ENCODE assay signal across 1 cellular context in genomic region chr3:15305366-15305844, GRCh38.
TF ChIP-seq lines count a peak whose summit lies in the region.

No MANE protein-coding gene starts in this region.

TF ChIP-seq in K562, 482 proteins besides CTCF, POLR2A, EP300 and RAD21 (continued from another document and continues in another):
- TF ChIP-seq, protein P1, sequence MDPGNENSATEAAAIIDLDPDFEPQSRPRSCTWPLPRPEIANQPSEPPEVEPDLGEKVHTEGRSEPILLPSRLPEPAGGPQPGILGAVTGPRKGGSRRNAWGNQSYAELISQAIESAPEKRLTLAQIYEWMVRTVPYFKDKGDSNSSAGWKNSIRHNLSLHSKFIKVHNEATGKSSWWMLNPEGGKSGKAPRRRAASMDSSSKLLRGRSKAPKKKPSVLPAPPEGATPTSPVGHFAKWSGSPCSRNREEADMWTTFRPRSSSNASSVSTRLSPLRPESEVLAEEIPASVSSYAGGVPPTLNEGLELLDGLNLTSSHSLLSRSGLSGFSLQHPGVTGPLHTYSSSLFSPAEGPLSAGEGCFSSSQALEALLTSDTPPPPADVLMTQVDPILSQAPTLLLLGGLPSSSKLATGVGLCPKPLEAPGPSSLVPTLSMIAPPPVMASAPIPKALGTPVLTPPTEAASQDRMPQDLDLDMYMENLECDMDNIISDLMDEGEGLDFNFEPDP (CRISPR knock-in tag; IDR thresholded peaks at IDR 0.05) = no peak
- TF ChIP-seq FOXK2 (conservative IDR thresholded peaks at IDR 0.05 in 1 of 2, IDR thresholded peaks at IDR 0.05 in 1 of 2; ENCODE audit: low read depth in 2 of 2) (peak; percentile 55 to 64; a peak in 2 of 4 replicates), ZNF707 (CRISPR knock-in tag; conservative IDR thresholded peaks at IDR 0.05) (0 out of 2 replicates have a peak, but pooled peaks have one; percentile 33), ZNF143 (CRISPR knock-in tag; IDR thresholded peaks at IDR 0.05) (no peak), TRIM28 (IDR thresholded peaks at IDR 0.05) (0 out of 2 replicates have a peak, but pooled peaks have one; percentile 68), ZFX (CRISPR knock-in tag; IDR thresholded peaks at IDR 0.05) (peak; percentile 51; the same call in 1 of the 2 replicates), TEAD1 (CRISPR knock-in tag; IDR thresholded peaks at IDR 0.05) (peak; percentile 99), BRF1 (IDR thresholded peaks at IDR 0.05; ENCODE audit: borderline replicate concordance, extremely low read depth, insufficient read length) (no peak), BRF2 (IDR thresholded peaks at IDR 0.05; ENCODE audit: borderline replicate concordance, insufficient read depth, insufficient read length) (no peak), ZKSCAN1 (IDR thresholded peaks at IDR 0.05; ENCODE audit: low read depth, low read length) (0 out of 2 replicates have a peak, but pooled peaks have one; percentile 16), LEF1 (IDR thresholded peaks at IDR 0.05) (peak; percentile 97), MNT (conservative IDR thresholded peaks at IDR 0.05) (peak; percentile 58 to 79; a peak in 3 of 4 replicates), TBL1XR1 (IDR thresholded peaks at IDR 0.05; ENCODE audit: low read length in 2 of 2) (peak; percentile 89 to 91), STAT5B (CRISPR knock-in tag; IDR thresholded peaks at IDR 0.05) (no peak), CCAR2 (IDR thresholded peaks at IDR 0.05; ENCODE audit: low read depth, low read length) (no peak), TOE1 (IDR thresholded peaks at IDR 0.05; ENCODE audit: borderline replicate concordance) (peak; percentile 58; the same call in 1 of the 2 replicates), TOE1 (CRISPR knock-in tag; IDR thresholded peaks at IDR 0.05; ENCODE audit: borderline replicate concordance, low read depth) (no peak), ETV5 (CRISPR knock-in tag; IDR thresholded peaks at IDR 0.05; ENCODE audit: low read depth) (peak; percentile 77), ZNF253 (CRISPR knock-in tag; conservative IDR thresholded peaks at IDR 0.05) (no peak), ZNF224 (CRISPR knock-in tag; IDR thresholded peaks at IDR 0.05) (no peak), HMG20B (CRISPR knock-in tag; IDR thresholded peaks at IDR 0.05) (no peak), DLX4 (CRISPR knock-in tag; IDR thresholded peaks at IDR 0.05) (no peak), NR1H2 (CRISPR knock-in tag; IDR thresholded peaks at IDR 0.05) (no peak), ZBTB12 (CRISPR knock-in tag; IDR thresholded peaks at IDR 0.05) (no peak), NFXL1 (CRISPR knock-in tag; IDR thresholded peaks at IDR 0.05) (no peak), ILK (tag; IDR thresholded peaks at IDR 0.05; ENCODE audit: borderline replicate concordance, low read depth) (no peak), THRAP3 (IDR thresholded peaks at IDR 0.05; ENCODE audit: borderline replicate concordance) (peak; percentile 22; the same call in 1 of the 2 replicates), DEAF1 (CRISPR knock-in tag; IDR thresholded peaks at IDR 0.05) (0 out of 2 replicates have a peak, but pooled peaks have one; percentile 32), ZNF24 (IDR thresholded peaks at IDR 0.05) (0 out of 2 replicates have a peak, but pooled peaks have one; percentile 23), NCOA2 (IDR thresholded peaks at IDR 0.05; ENCODE audit: partially characterized antibody in 2 of 2) (no peak), MYC (IDR thresholded peaks at IDR 0.05; ENCODE audit: low read depth, low read length) (peak; percentile 77), MYC (CRISPR knock-in tag; IDR thresholded peaks at IDR 0.05; ENCODE audit: borderline replicate concordance, low read depth) (0 out of 2 replicates have a peak, but pooled peaks have one; percentile 46), BHLHE40 (IDR thresholded peaks at IDR 0.05; ENCODE audit: low read length) (peak; percentile 43; the same call in 1 of the 2 replicates), PHB2 (IDR thresholded peaks at IDR 0.05; ENCODE audit: low read depth) (peak; percentile 81)
- TF ChIP-seq, protein P2, sequence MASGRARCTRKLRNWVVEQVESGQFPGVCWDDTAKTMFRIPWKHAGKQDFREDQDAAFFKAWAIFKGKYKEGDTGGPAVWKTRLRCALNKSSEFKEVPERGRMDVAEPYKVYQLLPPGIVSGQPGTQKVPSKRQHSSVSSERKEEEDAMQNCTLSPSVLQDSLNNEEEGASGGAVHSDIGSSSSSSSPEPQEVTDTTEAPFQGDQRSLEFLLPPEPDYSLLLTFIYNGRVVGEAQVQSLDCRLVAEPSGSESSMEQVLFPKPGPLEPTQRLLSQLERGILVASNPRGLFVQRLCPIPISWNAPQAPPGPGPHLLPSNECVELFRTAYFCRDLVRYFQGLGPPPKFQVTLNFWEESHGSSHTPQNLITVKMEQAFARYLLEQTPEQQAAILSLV (tag; IDR thresholded peaks at IDR 0.05) = no peak
- TF ChIP-seq, protein P3, sequence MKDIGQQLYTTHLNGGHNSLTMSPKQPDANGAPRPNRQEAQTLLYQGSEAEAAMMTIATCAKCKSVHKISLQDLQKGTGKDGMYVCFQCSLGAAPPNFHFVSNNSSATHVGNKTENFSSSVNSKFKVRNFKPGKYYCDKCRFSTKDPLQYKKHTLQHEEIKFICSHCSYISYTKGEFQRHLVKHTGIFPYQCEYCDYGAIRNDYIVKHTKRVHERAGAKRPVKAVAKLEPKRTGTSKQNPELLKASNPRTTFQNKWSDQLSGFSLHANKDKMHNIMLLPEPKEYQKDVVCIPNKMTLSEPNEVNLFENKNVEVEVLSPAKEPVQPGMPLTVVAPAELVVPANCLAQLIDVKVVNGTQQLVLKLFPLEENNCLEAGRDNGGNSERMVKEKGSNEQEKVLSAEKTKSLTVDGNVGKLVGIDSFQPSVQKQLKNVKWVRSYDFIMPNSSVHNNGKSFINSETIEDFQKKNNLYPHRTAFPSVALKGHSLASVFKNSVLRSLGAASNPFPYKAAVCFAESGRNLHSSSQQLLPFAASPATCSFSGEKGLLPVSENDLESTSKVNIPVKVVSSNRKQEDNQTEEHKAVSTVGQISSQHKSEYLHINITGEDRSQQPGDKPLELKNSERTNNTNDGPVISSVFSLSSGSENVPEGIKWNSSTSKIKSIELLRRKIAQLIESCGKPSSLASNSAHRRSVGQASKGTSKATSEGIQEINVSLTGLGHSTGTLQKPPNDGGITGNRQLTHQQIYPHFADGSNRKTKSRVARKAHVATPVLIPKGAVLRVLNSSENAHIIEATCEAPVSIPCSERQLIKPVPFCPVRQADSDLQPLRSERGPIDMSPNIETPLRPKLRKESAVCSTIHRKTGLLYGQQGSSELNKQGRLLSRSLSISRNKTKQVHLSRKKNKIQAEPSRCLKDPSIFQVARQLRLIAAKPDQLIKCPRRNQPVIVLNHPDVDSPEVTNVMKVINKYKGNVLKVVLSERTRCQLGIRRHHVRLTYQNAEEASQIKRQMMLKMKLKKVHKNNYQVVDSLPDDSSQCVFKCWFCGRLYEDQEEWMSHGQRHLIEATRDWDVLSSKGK (CRISPR knock-in tag; IDR thresholded peaks at IDR 0.05) = no peak
- TF ChIP-seq, protein P4, sequence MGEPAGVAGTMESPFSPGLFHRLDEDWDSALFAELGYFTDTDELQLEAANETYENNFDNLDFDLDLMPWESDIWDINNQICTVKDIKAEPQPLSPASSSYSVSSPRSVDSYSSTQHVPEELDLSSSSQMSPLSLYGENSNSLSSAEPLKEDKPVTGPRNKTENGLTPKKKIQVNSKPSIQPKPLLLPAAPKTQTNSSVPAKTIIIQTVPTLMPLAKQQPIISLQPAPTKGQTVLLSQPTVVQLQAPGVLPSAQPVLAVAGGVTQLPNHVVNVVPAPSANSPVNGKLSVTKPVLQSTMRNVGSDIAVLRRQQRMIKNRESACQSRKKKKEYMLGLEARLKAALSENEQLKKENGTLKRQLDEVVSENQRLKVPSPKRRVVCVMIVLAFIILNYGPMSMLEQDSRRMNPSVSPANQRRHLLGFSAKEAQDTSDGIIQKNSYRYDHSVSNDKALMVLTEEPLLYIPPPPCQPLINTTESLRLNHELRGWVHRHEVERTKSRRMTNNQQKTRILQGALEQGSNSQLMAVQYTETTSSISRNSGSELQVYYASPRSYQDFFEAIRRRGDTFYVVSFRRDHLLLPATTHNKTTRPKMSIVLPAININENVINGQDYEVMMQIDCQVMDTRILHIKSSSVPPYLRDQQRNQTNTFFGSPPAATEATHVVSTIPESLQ (CRISPR knock-in tag; IDR thresholded peaks at IDR 0.05) = no peak
- TF ChIP-seq, protein P5, sequence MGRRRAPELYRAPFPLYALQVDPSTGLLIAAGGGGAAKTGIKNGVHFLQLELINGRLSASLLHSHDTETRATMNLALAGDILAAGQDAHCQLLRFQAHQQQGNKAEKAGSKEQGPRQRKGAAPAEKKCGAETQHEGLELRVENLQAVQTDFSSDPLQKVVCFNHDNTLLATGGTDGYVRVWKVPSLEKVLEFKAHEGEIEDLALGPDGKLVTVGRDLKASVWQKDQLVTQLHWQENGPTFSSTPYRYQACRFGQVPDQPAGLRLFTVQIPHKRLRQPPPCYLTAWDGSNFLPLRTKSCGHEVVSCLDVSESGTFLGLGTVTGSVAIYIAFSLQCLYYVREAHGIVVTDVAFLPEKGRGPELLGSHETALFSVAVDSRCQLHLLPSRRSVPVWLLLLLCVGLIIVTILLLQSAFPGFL (CRISPR knock-in tag; IDR thresholded peaks at IDR 0.05) = no peak
- TF ChIP-seq, protein P6, sequence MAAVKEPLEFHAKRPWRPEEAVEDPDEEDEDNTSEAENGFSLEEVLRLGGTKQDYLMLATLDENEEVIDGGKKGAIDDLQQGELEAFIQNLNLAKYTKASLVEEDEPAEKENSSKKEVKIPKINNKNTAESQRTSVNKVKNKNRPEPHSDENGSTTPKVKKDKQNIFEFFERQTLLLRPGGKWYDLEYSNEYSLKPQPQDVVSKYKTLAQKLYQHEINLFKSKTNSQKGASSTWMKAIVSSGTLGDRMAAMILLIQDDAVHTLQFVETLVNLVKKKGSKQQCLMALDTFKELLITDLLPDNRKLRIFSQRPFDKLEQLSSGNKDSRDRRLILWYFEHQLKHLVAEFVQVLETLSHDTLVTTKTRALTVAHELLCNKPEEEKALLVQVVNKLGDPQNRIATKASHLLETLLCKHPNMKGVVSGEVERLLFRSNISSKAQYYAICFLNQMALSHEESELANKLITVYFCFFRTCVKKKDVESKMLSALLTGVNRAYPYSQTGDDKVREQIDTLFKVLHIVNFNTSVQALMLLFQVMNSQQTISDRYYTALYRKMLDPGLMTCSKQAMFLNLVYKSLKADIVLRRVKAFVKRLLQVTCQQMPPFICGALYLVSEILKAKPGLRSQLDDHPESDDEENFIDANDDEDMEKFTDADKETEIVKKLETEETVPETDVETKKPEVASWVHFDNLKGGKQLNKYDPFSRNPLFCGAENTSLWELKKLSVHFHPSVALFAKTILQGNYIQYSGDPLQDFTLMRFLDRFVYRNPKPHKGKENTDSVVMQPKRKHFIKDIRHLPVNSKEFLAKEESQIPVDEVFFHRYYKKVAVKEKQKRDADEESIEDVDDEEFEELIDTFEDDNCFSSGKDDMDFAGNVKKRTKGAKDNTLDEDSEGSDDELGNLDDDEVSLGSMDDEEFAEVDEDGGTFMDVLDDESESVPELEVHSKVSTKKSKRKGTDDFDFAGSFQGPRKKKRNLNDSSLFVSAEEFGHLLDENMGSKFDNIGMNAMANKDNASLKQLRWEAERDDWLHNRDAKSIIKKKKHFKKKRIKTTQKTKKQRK (IDR thresholded peaks at IDR 0.05; ENCODE audit: borderline replicate concordance, low read depth, low read length) = no peak
